1 cellular context compared by ENCODE assay signal in the genomic region with DNA sequence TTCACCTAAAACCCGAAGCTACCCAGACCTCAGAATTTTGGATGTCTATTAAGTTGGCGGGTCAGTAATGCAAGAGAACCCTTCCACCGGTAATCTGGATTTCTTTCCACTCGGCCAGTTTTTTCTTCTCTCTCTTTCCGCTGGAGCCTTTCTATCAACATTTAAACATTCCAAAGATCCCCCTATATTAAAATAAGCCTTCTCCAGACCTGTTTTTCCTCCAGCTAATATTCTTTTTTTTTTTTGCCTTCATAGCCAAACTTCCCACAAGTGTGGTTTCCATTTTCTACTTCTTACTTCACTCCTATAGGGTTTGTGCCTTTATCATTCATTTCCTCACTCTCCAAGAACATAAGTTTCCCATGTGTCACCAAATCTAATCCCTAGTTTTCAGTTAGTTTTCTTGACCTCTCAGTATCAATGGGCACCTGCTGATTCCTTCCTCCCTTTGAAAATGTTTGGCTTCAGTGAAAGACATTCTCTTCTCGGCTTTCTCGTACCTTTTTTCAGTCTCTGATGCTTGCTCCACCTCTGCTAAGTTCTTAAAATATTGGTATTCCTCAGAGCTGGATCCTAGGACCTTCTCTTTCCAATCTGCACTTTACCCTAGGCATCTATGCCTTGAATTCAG.
TF ChIP-seq lines count a peak whose summit lies in the region.

No MANE protein-coding gene starts in this region.

TF ChIP-seq in HEK293, 187 proteins besides CTCF, POLR2A, EP300 and RAD21 (continued from another document):
- TF ChIP-seq, protein P1, sequence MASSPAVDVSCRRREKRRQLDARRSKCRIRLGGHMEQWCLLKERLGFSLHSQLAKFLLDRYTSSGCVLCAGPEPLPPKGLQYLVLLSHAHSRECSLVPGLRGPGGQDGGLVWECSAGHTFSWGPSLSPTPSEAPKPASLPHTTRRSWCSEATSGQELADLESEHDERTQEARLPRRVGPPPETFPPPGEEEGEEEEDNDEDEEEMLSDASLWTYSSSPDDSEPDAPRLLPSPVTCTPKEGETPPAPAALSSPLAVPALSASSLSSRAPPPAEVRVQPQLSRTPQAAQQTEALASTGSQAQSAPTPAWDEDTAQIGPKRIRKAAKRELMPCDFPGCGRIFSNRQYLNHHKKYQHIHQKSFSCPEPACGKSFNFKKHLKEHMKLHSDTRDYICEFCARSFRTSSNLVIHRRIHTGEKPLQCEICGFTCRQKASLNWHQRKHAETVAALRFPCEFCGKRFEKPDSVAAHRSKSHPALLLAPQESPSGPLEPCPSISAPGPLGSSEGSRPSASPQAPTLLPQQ (tag by site-specific recombination; IDR thresholded peaks at IDR 0.05) = no peak
- TF ChIP-seq ZBTB20 (tag by site-specific recombination; IDR thresholded peaks at IDR 0.05) (peak; percentile 99), ZNF133 (tag by site-specific recombination; IDR thresholded peaks at IDR 0.05) (no peak), PRDM6 (tag by site-specific recombination; IDR thresholded peaks at IDR 0.05) (no peak), ZNF280D (tag by site-specific recombination; IDR thresholded peaks at IDR 0.05) (no peak), ZBTB17 (tag by site-specific recombination; IDR thresholded peaks at IDR 0.05) (peak; percentile 55), ZNF37A (tag by site-specific recombination; IDR thresholded peaks at IDR 0.05) (no peak), ZNF660 (tag by site-specific recombination; IDR thresholded peaks at IDR 0.05) (0 out of 2 replicates have a peak, but pooled peaks have one; percentile 16), ZNF423 (tag by site-specific recombination; IDR thresholded peaks at IDR 0.05) (no peak), ZNF585B (tag by site-specific recombination; IDR thresholded peaks at IDR 0.05) (no peak), ZNF266 (tag by site-specific recombination; IDR thresholded peaks at IDR 0.05; ENCODE audit: low read depth) (no peak), KLF8 (tag by site-specific recombination; IDR thresholded peaks at IDR 0.05) (peak; percentile 3; the same call in 1 of the 2 replicates), ZSCAN23 (tag by site-specific recombination; IDR thresholded peaks at IDR 0.05) (no peak), MEIS1 (CRISPR knock-in tag; IDR thresholded peaks at IDR 0.05; ENCODE audit: borderline replicate concordance) (no peak), ZNF558 (tag by site-specific recombination; IDR thresholded peaks at IDR 0.05) (no peak), ZNF280C (tag by site-specific recombination; IDR thresholded peaks at IDR 0.05) (no peak), ZBTB48 (tag by site-specific recombination; IDR thresholded peaks at IDR 0.05) (no peak)
- TF ChIP-seq, protein P2, sequence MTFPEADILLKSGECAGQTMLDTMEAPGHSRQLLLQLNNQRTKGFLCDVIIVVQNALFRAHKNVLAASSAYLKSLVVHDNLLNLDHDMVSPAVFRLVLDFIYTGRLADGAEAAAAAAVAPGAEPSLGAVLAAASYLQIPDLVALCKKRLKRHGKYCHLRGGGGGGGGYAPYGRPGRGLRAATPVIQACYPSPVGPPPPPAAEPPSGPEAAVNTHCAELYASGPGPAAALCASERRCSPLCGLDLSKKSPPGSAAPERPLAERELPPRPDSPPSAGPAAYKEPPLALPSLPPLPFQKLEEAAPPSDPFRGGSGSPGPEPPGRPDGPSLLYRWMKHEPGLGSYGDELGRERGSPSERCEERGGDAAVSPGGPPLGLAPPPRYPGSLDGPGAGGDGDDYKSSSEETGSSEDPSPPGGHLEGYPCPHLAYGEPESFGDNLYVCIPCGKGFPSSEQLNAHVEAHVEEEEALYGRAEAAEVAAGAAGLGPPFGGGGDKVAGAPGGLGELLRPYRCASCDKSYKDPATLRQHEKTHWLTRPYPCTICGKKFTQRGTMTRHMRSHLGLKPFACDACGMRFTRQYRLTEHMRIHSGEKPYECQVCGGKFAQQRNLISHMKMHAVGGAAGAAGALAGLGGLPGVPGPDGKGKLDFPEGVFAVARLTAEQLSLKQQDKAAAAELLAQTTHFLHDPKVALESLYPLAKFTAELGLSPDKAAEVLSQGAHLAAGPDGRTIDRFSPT (tag by site-specific recombination; IDR thresholded peaks at IDR 0.05) = no peak
- TF ChIP-seq, protein P3, sequence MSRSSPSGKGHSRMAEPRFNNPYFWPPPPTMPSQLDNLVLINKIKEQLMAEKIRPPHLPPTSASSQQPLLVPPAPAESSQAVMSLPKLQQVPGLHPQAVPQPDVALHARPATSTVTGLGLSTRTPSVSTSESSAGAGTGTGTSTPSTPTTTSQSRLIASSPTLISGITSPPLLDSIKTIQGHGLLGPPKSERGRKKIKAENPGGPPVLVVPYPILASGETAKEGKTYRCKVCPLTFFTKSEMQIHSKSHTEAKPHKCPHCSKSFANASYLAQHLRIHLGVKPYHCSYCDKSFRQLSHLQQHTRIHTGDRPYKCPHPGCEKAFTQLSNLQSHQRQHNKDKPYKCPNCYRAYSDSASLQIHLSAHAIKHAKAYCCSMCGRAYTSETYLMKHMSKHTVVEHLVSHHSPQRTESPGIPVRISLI (tag by site-specific recombination; IDR thresholded peaks at IDR 0.05) = no peak
